In genomic region chr1:16636551-16637195, GRCh38 we compare ENCODE assay signal across 10 cellular contexts. TPM values are rescaled to one million over a fixed set of nuclear protein-coding genes. Genes with fewer than 3 reads are reported as not detected.
A peak's percentile ranks its signal among the peaks of the same experiment; 100 is the strongest.
DNase-seq lines count a peak whose midpoint lies in the region; ATAC-seq and TF ChIP-seq lines count a peak whose summit lies in the region.
"Not testable (repeated sequence)": the region's sequence is repeated elsewhere in the genome, so short reads cannot be mapped to it uniquely, and the experiment has no call there.
"Had no signal": no experiment of that assay in that cellular context is flagged by ENCODE, and none has a peak within 500 bp of the region (broad histone marks: within the 10 kb centered on the region; RNA-seq: fewer than 3 reads in every experiment).

No MANE protein-coding gene starts in this region.

- not testable (repeated sequence) for H3K27me3 ChIP-seq in Peyer's patch; ascending aorta; endodermal cell (ENCODE audit: control insufficient read depth, insufficient read depth, low read length, poor library complexity, severe bottlenecking); osteoblast (ENCODE audit: insufficient read depth, low read length); skeletal muscle tissue (ENCODE audit: control insufficient read depth in 3 of 3, insufficient read depth in 3 of 3, low read length in 3 of 3)

- peaks cover 41% of the 10 kb centered on the region for H3K79me2 ChIP-seq in osteoblast (ENCODE audit: insufficient read depth, low read length)

- CTCF ChIA-PET in activated CD8-positive, alpha-beta memory T cell treated with anti-CD3 and anti-CD28 coated beads, Interleukin-2, amount 10 ng/mL, durations not matched to agents 7 days and 5 days (lab: Charles Lee) = not testable (repeated sequence)

- not testable (repeated sequence) for H3K27ac ChIP-seq in Peyer's patch; ascending aorta; endodermal cell (ENCODE audit: low read depth, low read length); osteoblast (ENCODE audit: low read depth, low read length)
- H3K27ac ChIP-seq in skeletal muscle tissue (ENCODE audit: low read depth, low read length) = peak overlapping the region; percentile 96

- H3K9ac ChIP-seq in endodermal cell (ENCODE audit: extremely low read depth, low read length, poor library complexity, severe bottlenecking) = not testable (repeated sequence)
- peak overlapping the region; percentile 2 to 35 (median 5) for H3K9ac ChIP-seq in skeletal muscle tissue (ENCODE audit: low read depth in 1 of 3, low read length in 3 of 3)

- not testable (repeated sequence) for H3K9me3 ChIP-seq in Peyer's patch; ascending aorta; endodermal cell (ENCODE audit: control insufficient read depth, low read length); osteoblast (ENCODE audit: low read depth, low read length); skeletal muscle tissue (ENCODE audit: control insufficient read depth in 3 of 3, low read length in 3 of 3)

- not testable (repeated sequence) for H3K4me3 ChIP-seq in Peyer's patch; ascending aorta; endodermal cell (ENCODE audit: low read length); osteoblast (ENCODE audit: insufficient read depth, low read length); skeletal muscle tissue (ENCODE audit: low read length in 3 of 3)

- H3K36me3 Mint-ChIP-seq in activated CD8-positive, alpha-beta memory T cell treated with anti-CD3 and anti-CD28 coated beads, Interleukin-2, amount 10 ng/mL, durations not matched to agents 7 days and 5 days = not testable (repeated sequence)
- peaks cover 29% of the 10 kb centered on the region for H3K36me3 Mint-ChIP-seq in endodermal cell (ENCODE audit: low read depth)

- not testable (repeated sequence) for H3K4me1 ChIP-seq in Peyer's patch; ascending aorta; endodermal cell (ENCODE audit: control insufficient read depth, insufficient read depth, low read length); osteoblast (ENCODE audit: insufficient read depth, low read length)
- peaks cover 31 to 45% (median 38%) of the 10 kb centered on the region in 3 donors for H3K4me1 ChIP-seq in skeletal muscle tissue (ENCODE audit: control insufficient read depth in 3 of 3, insufficient read depth in 3 of 3, low read length in 3 of 3)

- intact Hi-C loops in ascending aorta (cut with DNase I) = not testable (repeated sequence)

- not testable (repeated sequence) for H3K4me3 Mint-ChIP-seq in activated CD8-positive, alpha-beta memory T cell treated with anti-CD3 and anti-CD28 coated beads, Interleukin-2, amount 10 ng/mL, durations not matched to agents 7 days and 5 days; endodermal cell

- not testable (repeated sequence) for H3K4me2 ChIP-seq in osteoblast (ENCODE audit: insufficient read depth, low read length)

- not testable (repeated sequence) for H3K4me1 Mint-ChIP-seq in activated CD8-positive, alpha-beta memory T cell treated with anti-CD3 and anti-CD28 coated beads, Interleukin-2, amount 10 ng/mL, durations not matched to agents 7 days and 5 days; endodermal cell

- not testable (repeated sequence) for ATAC-seq in activated CD8-positive, alpha-beta memory T cell treated with anti-CD3 and anti-CD28 coated beads, Interleukin-2, amount 10 ng/mL, durations not matched to agents 7 days and 5 days; left lobe of liver

- H3K9me3 Mint-ChIP-seq in activated CD8-positive, alpha-beta memory T cell treated with anti-CD3 and anti-CD28 coated beads, Interleukin-2, amount 10 ng/mL, durations not matched to agents 7 days and 5 days (ENCODE audit: low read depth); endodermal cell: not testable (repeated sequence)

- H3K27ac Mint-ChIP-seq in activated CD8-positive, alpha-beta memory T cell treated with anti-CD3 and anti-CD28 coated beads, Interleukin-2, amount 10 ng/mL, durations not matched to agents 7 days and 5 days; endodermal cell: not testable (repeated sequence)

- TF ChIP-seq CTCF in Peyer's patch (IDR thresholded peaks at IDR 0.05); ascending aorta (IDR thresholded peaks at IDR 0.05); endodermal cell (conservative IDR thresholded peaks at IDR 0.05); osteoblast (IDR thresholded peaks at IDR 0.05; ENCODE audit: extremely low read depth, low read depth, low read length): not testable (repeated sequence)

- TF ChIP-seq POLR2A in Peyer's patch (IDR thresholded peaks at IDR 0.05) = not testable (repeated sequence)

- peaks cover 0 to 44% (median under 1%) of the 10 kb centered on the region in 3 donors for H3K36me3 ChIP-seq in Peyer's patch
- H3K36me3 ChIP-seq in ascending aorta = peaks cover 22 to 25% of the 10 kb centered on the region in 2 donors
- peaks cover 26% of the 10 kb centered on the region for H3K36me3 ChIP-seq in endodermal cell (ENCODE audit: control insufficient read depth, insufficient read depth, low read length)
- peaks cover 16% of the 10 kb centered on the region for H3K36me3 ChIP-seq in osteoblast (ENCODE audit: insufficient read depth, low read length)
- H3K36me3 ChIP-seq in skeletal muscle tissue (ENCODE audit: control insufficient read depth in 3 of 3, insufficient read depth in 3 of 3, low read length in 3 of 3) = peaks cover 23 to 31% (median 25%) of the 10 kb centered on the region in 3 donors

- H4K20me1 ChIP-seq in osteoblast (ENCODE audit: insufficient read depth, low read length) = peaks cover 12% of the 10 kb centered on the region

- H3K27me3 Mint-ChIP-seq in activated CD8-positive, alpha-beta memory T cell treated with anti-CD3 and anti-CD28 coated beads, Interleukin-2, amount 10 ng/mL, durations not matched to agents 7 days and 5 days; endodermal cell (ENCODE audit: insufficient read depth): not testable (repeated sequence)

- 92 to 93% methylated on average over 10 of the region's 10 CpGs for WGBS in endodermal cell (ENCODE audit: insufficient coverage in 1 of 2, insufficient read length in 1 of 2), 2 experiments

- H2AFZ ChIP-seq in osteoblast (ENCODE audit: low read length) = not testable (repeated sequence)

- peak; percentile 21 to 48 (median 47) for DNase-seq in Peyer's patch
- peak; percentile 39 for DNase-seq in activated CD8-positive, alpha-beta memory T cell treated with anti-CD3 and anti-CD28 coated beads, Interleukin-2, amount 10 ng/mL, durations not matched to agents 7 days and 5 days
- peak; percentile 8 to 67 for DNase-seq in ascending aorta (ENCODE audit: low spot score in 2 of 2)
- peak; percentile 51 for DNase-seq in endodermal cell
- peak; percentile 48 for DNase-seq in left lobe of liver (ENCODE audit: low spot score)
- DNase-seq in osteoblast (ENCODE audit: insufficient read length, low spot score, missing footprints) = peak; percentile 39

RNA-seq across cellular contexts. Expression of gene NBPF1, which starts 23.3 kb away (rescaled TPM):
- total RNA-seq in Peyer's patch = 100 to 1,000 TPM in 3 of 4 donors, 10 to 100 TPM in 1; 73.9 to 145 (median 115) TPM
- 1 to 10 TPM; 2.8 to 3.1 TPM for total RNA-seq in activated CD8-positive, alpha-beta memory T cell treated with anti-CD3 and anti-CD28 coated beads, Interleukin-2, amount 10 ng/mL, durations not matched to agents 7 days and 5 days
- total RNA-seq in ascending aorta = 9.2 TPM
- 10 to 100 TPM; 39.2 to 42.5 TPM for total RNA-seq in endodermal cell
- 37.2 TPM for polyA plus RNA-seq in endodermal cell (2013, experiment 1 of 2)
- polyA plus RNA-seq in endodermal cell (2013, experiment 2 of 2) = 29.5 TPM
- total RNA-seq in left lobe of liver = 23.0 TPM
- total RNA-seq in osteoblast = 54.6 and 71.6 TPM in 2 replicates
- total RNA-seq in skeletal muscle tissue = 69.4 TPM

RNA-seq across cellular contexts. Expression of gene RNU1-3, which starts 30.1 kb away (rescaled TPM):
- total RNA-seq in Peyer's patch = under 1 TPM; under 0.01 TPM
- total RNA-seq in activated CD8-positive, alpha-beta memory T cell treated with anti-CD3 and anti-CD28 coated beads, Interleukin-2, amount 10 ng/mL, durations not matched to agents 7 days and 5 days = 1,000 to 10,000 TPM in 1 of 2 experiments, 100 to 1,000 TPM in 1; 922 to 3,744 TPM
- under 0.01 TPM for total RNA-seq in ascending aorta
- total RNA-seq in endodermal cell = 1,000 to 10,000 TPM; 2,483 to 3,611 TPM
- polyA plus RNA-seq in endodermal cell (2013, experiment 1 of 2) = 11,872 TPM
- 14,577 TPM for polyA plus RNA-seq in endodermal cell (2013, experiment 2 of 2)
- 1,159 TPM for total RNA-seq in left lobe of liver
- total RNA-seq in osteoblast = under 0.01 TPM in 1 of 2 replicates, not detected in the other
- total RNA-seq in skeletal muscle tissue = under 0.01 TPM
- total RNA-seq: G401, HT1080 had no signal
- polyA plus RNA-seq: heart right ventricle had no signal

Comparison
In these comparisons a context has a peak if more than half of its experiments do, and no peak if none do; other contexts are left out.
1. RNA of gene RNU1-3, which starts 30.1 kb away (total RNA-seq): 922 to 3,744 TPM in activated CD8-positive, alpha-beta memory T cell treated with anti-CD3 and anti-CD28 coated beads, Interleukin-2, amount 10 ng/mL, durations not matched to agents 7 days and 5 days, 2,483 to 3,611 TPM in endodermal cell and 1,159 TPM in left lobe of liver (single experiment); under 0.01 TPM in Peyer's patch, under 0.01 TPM in ascending aorta (single experiment), under 0.01 TPM in osteoblast and under 0.01 TPM in skeletal muscle tissue (single experiment); every median in the first group is over 100 times any median in the second.
2. Peak in every context shown above with its lines, with median percentiles within 50 percentile points of each other: DNase-seq.